16 cellular contexts compared by ENCODE assay signal in the genomic region with DNA sequence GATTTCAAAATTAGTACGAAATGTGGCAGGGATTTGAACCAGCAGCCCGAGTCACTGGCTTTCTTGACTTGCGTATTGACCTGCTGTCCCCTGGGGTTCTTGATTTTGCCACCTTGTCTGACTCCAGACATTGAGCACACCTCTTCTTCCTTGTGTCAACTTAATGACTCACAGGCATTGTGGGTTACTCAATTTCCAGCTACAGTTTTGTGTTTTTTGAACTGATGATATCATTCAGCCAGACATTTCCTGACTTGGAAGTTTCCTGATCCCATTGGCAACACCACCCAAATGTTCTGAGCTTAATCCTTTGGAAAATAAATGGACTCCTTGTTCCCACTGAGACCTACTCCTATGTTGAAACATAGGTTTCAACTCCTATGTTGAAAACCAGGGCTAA.
DNase-seq lines count a peak whose midpoint lies in the region; ATAC-seq and TF ChIP-seq lines count a peak whose summit lies in the region.
"Had no signal": no experiment of that assay in that cellular context is flagged by ENCODE, and none has a peak within 500 bp of the region (broad histone marks: within the 10 kb centered on the region; RNA-seq: fewer than 3 reads in every experiment).

No MANE protein-coding gene starts in this region.

- ATAC-seq in SK-N-SH treated with all-trans-retinoic acid at 6 μM for 48 hours (no peak), HG03196 (IDR thresholded peaks at IDR 0.05; ENCODE audit: unreplicated experiment) (no peak)
- ATAC-seq: activated T-cell treated with anti-CD3 and anti-CD28 coated beads, Interleukin-2, amount 50 U/mL, for 4 hours had no signal

- no peaks in the 10 kb centered on the region for H3K9me2 ChIP-seq in SK-N-SH

- POLR2A ChIA-PET in SK-N-SH (lab: Yijun Ruan, JAX), result no interaction called here

- in situ Hi-C loops in astrocyte of the cerebellum (cut with HindIII; ENCODE audit: low sequenced_read_pairs), result no loop called here

- TF ChIP-seq CTCF in SK-N-SH (IDR thresholded peaks at IDR 0.05) (no peak), astrocyte of the cerebellum (IDR thresholded peaks at IDR 0.05; ENCODE audit: low read depth, low read length, missing control alignments) (no peak), foreskin fibroblast (IDR thresholded peaks at IDR 0.05; ENCODE audit: low read depth, low read length) (no peak)

- no peak for TF ChIP-seq EP300 in SK-N-SH (IDR thresholded peaks at IDR 0.05; ENCODE audit: borderline replicate concordance in 1 of 2, low read depth in 1 of 2, low read length in 1 of 2)

- no peaks in the 10 kb centered on the region for H3K27me3 ChIP-seq in SK-N-SH (ENCODE audit: insufficient read depth)
- H3K27me3 ChIP-seq: SJSA1 had no signal

- CTCF ChIA-PET in SK-N-SH (lab: Yijun Ruan, JAX), result interaction anchor here (1.1 to 3.9 kb wide), 4 partner anchors 10 to 648 kb away, joined by 3 to 18 read pairs (median 6); no protein-coding TSS in a partner anchor

- no peaks in the 10 kb centered on the region for H4K20me1 ChIP-seq in SK-N-SH (ENCODE audit: insufficient read depth)

- no peaks in the 10 kb centered on the region for H3K79me2 ChIP-seq in SK-N-SH (ENCODE audit: insufficient read depth)

- H3K4me2 ChIP-seq in SK-N-SH, result no peak overlapping the region

- no peak overlapping the region for H3K27ac ChIP-seq in SK-N-SH (ENCODE audit: low read depth in 2 of 2, low read length in 1 of 2)
- H3K27ac ChIP-seq: SJSA1 had no signal

- peaks cover 0 to 6% of the 10 kb centered on the region in 2 experiments; a peak in 1 of 4 replicates for H3K4me1 ChIP-seq in SK-N-SH (ENCODE audit: control insufficient read depth in 1 of 2, insufficient read depth in 2 of 2, low read depth in 1 of 2, low read length in 1 of 2)
- H3K4me1 ChIP-seq: SJSA1 had no signal

- 63% methylated on average over 3 of the region's 3 CpGs for WGBS in SK-N-SH (ENCODE audit: low lambda C conversion rate)

- no peaks in the 10 kb centered on the region for H3F3A ChIP-seq in SK-N-SH (replicated peaks; ENCODE audit: insufficient read depth)

- DNase-seq in SK-N-SH (no peak), astrocyte of the cerebellum (ENCODE audit: low read depth) (peak; percentile 12), foreskin fibroblast (peak; percentile 51 to 70), stromal cell of bone marrow (ENCODE audit: low read depth) (peak; percentile 66), hippocampal formation (lab: John Stamatoyannopoulos, UW) (no peak), NOMO-1 treated with DMSO at 0.1 percent for 48 hours (lab: John Stamatoyannopoulos, UW; ENCODE audit: unreplicated experiment) (no peak)
- DNase-seq: 8988T; activated CD4-positive, CD25-positive, alpha-beta regulatory T cell; activated T-cell treated with anti-CD3 and anti-CD28 coated beads, Interleukin-2, amount 50 U/mL, for 4 hours; glutamatergic neuron; midbrain; MV-4-11; NCI-H524 treated with DMSO at 0.1 percent for 48 hours had no signal

- no peaks in the 10 kb centered on the region for H3K9me3 ChIP-seq in SK-N-SH
- H3K9me3 ChIP-seq: SJSA1 had no signal

- no peak overlapping the region for H2AFZ ChIP-seq in SK-N-SH (ENCODE audit: low read depth)

- no peak overlapping the region for H3K9ac ChIP-seq in SK-N-SH

- H3K4me3 ChIP-seq in SK-N-SH (ENCODE audit: low read depth in 2 of 2, low read length in 1 of 2), result no peak overlapping the region
- H3K4me3 ChIP-seq in astrocyte of the cerebellum (ENCODE audit: low read depth, low read length), result no peak overlapping the region
- H3K4me3 ChIP-seq in foreskin fibroblast (ENCODE audit: low read depth in 1 of 2, low read length in 2 of 2), result no peak overlapping the region
- H3K4me3 ChIP-seq: SJSA1 had no signal

- no peak for TF ChIP-seq RAD21 in SK-N-SH (IDR thresholded peaks at IDR 0.05; ENCODE audit: low read length)

- H3K36me3 ChIP-seq in SK-N-SH (replicated peaks in 1 of 2; ENCODE audit: control insufficient read depth in 1 of 2, insufficient read depth in 2 of 2, low read length in 1 of 2), result no peaks in the 10 kb centered on the region
- H3K36me3 ChIP-seq: SJSA1 had no signal

TF ChIP-seq in SK-N-SH, 30 proteins besides CTCF, POLR2A, EP300 and RAD21 (continues in another document):
- TF ChIP-seq FOXJ3 (CRISPR knock-in tag; IDR thresholded peaks at IDR 0.05) (no peak), TCF12 (IDR thresholded peaks at IDR 0.05) (peak; percentile 41; the same call in 1 of the 2 replicates), POLR2AphosphoS5 (IDR thresholded peaks at IDR 0.05; ENCODE audit: low read depth, low read length) (no peak), MXI1 (IDR thresholded peaks at IDR 0.05; ENCODE audit: low read depth, low read length) (no peak), RXRA (IDR thresholded peaks at IDR 0.05; ENCODE audit: borderline replicate concordance, low read depth) (no peak), FOXM1 (IDR thresholded peaks at IDR 0.05; ENCODE audit: low read depth) (no peak), GABPA (IDR thresholded peaks at IDR 0.05; ENCODE audit: low read depth) (no peak), NRF1 (IDR thresholded peaks at IDR 0.05; ENCODE audit: low read depth, low read length) (no peak), MEF2A (IDR thresholded peaks at IDR 0.05; ENCODE audit: borderline replicate concordance, low read depth) (no peak)
- TF ChIP-seq, protein P1, sequence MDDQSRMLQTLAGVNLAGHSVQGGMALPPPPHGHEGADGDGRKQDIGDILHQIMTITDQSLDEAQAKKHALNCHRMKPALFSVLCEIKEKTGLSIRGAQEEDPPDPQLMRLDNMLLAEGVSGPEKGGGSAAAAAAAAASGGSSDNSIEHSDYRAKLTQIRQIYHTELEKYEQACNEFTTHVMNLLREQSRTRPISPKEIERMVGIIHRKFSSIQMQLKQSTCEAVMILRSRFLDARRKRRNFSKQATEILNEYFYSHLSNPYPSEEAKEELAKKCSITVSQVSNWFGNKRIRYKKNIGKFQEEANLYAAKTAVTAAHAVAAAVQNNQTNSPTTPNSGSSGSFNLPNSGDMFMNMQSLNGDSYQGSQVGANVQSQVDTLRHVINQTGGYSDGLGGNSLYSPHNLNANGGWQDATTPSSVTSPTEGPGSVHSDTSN (IDR thresholded peaks at IDR 0.05), result 0 out of 2 replicates have a peak, but pooled peaks have one; percentile 6
- TF ChIP-seq, protein P2, sequence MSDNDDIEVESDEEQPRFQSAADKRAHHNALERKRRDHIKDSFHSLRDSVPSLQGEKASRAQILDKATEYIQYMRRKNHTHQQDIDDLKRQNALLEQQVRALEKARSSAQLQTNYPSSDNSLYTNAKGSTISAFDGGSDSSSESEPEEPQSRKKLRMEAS (IDR thresholded peaks at IDR 0.05; ENCODE audit: low read depth), result no peak

TF ChIP-seq in SK-N-SH treated with all-trans-retinoic acid at 6 μM for 48 hours, 23 proteins besides CTCF, POLR2A, EP300 and RAD21:
- TF ChIP-seq, protein P3, sequence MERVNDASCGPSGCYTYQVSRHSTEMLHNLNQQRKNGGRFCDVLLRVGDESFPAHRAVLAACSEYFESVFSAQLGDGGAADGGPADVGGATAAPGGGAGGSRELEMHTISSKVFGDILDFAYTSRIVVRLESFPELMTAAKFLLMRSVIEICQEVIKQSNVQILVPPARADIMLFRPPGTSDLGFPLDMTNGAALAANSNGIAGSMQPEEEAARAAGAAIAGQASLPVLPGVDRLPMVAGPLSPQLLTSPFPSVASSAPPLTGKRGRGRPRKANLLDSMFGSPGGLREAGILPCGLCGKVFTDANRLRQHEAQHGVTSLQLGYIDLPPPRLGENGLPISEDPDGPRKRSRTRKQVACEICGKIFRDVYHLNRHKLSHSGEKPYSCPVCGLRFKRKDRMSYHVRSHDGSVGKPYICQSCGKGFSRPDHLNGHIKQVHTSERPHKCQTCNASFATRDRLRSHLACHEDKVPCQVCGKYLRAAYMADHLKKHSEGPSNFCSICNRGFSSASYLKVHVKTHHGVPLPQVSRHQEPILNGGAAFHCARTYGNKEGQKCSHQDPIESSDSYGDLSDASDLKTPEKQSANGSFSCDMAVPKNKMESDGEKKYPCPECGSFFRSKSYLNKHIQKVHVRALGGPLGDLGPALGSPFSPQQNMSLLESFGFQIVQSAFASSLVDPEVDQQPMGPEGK (CRISPR knock-in tag; IDR thresholded peaks at IDR 0.05; ENCODE audit: borderline replicate concordance), result no peak
- TF ChIP-seq PPARA (CRISPR knock-in tag; IDR thresholded peaks at IDR 0.05; ENCODE audit: borderline replicate concordance), result no peak
TF ChIP-seq in SK-N-SH treated with all-trans-retinoic acid at 6 μM for 48 hours: peak in this region for 0.

Comparison
In these comparisons a context has a peak if more than half of its experiments do, and no peak if none do; other contexts are left out.
1. DNase-seq: peak in astrocyte of the cerebellum (single experiment), foreskin fibroblast (2 of 2) and stromal cell of bone marrow (single experiment); none in SK-N-SH (single experiment), hippocampal formation (0 of 2) and NOMO-1 treated with DMSO at 0.1 percent for 48 hours (single experiment).